8 cellular contexts compared by ENCODE assay signal in the genomic region with DNA sequence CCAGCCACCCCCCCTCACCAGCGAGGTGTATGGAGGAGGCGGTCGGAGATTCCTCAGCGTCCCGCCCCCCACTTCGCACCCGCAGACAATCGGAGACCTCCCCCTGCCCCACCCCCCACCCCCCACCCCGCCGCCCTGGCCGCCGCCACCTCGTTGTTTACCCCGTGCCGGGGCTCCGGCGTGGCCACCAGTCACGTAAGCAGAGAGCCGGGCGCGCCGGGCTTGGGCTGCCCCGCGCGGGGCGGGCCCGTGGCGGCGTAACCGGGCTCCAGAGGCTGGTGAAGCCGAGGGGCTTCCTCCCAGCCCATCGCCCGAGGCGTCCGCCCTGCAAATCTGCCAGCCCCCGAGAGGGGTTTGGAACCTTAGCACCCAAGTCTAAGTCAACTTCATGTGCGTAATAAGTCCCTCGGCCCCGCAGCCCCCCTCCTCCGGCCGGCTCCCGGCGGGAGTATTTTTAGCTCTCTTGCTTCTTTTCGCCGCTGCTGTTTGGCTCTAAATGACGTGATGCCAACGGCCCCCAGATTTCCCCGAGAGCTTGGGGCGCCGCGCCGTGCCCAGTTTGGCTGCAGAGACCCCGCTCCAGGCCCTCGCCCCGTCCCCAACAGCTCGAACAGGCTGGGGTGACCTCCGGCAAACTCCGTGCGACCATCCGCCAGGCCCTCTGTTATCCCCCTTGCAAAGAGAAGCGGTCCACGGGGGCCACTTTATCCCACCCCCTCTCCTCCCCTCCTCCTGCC. TPM values are rescaled to one million over a fixed set of nuclear protein-coding genes. Genes with fewer than 3 reads are reported as not detected.
DNase-seq lines count a peak whose midpoint lies in the region; ATAC-seq lines count a peak whose summit lies in the region.

No MANE protein-coding gene starts in this region.

- intact Hi-C loops in sciatic nerve (cut with DNase I) = no loop called here

- peak overlapping the region; percentile 72 for H3K4me3 ChIP-seq in iPS-11a (ENCODE audit: low read depth, low read length)

- ATAC-seq in sciatic nerve = peak; percentile 40
- ATAC-seq in GM18867 (IDR thresholded peaks at IDR 0.05; ENCODE audit: unreplicated experiment) = no peak
- no peak for ATAC-seq in GM21717 (IDR thresholded peaks at IDR 0.05; ENCODE audit: unreplicated experiment)

- DNase-seq in NCI-H1417 (lab: John Stamatoyannopoulos, UW) = peak; percentile 24 to 39 (median 38)
- no peak for DNase-seq in NCI-H1417 treated with DMSO at 0.1 percent for 48 hours (lab: John Stamatoyannopoulos, UW)
- DNase-seq in RPMI8226 = peak; percentile 52
- peak; percentile 57 for DNase-seq in astrocyte of the hippocampus (ENCODE audit: low read depth, low spot score)
- peak; percentile 79 for DNase-seq in sciatic nerve (ENCODE audit: low spot score)

RNA-seq across cellular contexts. Expression of a gene that starts 2.7 kb away (rescaled TPM):
- 72.2 TPM for total RNA-seq in sciatic nerve
